In the genomic region with DNA sequence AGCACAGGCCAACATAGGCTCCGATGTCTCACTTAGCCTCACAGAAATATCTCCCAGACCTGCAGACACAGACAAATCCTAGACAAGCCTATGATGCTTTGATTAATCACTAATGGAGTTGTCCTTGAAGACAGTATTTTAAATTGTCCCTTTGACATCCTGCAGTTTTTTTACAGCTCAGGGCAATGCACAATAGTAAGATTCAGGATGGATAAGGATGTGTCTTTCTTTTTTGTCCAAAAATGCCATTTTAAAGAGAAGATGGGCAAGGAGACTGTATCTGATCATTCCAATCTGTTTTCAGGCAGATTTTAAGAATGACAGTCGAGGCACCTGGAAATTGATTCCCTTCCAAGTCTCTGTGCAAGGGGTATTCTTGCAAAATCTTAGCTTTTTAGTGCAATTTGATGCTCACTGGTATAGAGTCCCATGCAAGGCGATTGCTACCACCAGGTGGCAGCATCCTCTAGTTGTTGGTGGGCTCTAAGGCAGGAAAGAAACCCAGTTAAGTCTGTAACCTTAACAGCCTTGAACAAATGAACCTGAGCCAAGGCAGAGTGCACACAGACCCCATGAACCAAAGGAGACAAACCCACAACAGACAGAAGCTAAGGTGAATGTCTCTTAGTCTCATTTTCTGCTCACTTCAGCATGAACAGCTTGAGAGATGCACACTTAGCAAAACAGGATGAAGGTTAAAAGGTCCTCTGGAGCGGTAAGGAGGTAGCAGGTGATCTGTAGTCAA, we compare ENCODE assay signal across 8 cellular contexts. TPM values are rescaled to one million over a fixed set of nuclear protein-coding genes. Genes with fewer than 3 reads are reported as not detected.
DNase-seq lines count a peak whose midpoint lies in the region; ATAC-seq, FAIRE-seq and TF ChIP-seq lines count a peak whose summit lies in the region.

No MANE protein-coding gene starts in this region.

- DNase-seq in AG20443 (ENCODE audit: low spot score) (peak; percentile 78), GM19239 (ENCODE audit: insufficient read length, low spot score) (peak; percentile 53), Kasumi-1 (lab: John Stamatoyannopoulos, UW) (peak; percentile 29 to 31), RPMI8226 (peak; percentile 73), foreskin keratinocyte (peak; percentile 12 to 39), osteoblast (ENCODE audit: insufficient read length, low spot score, missing footprints) (peak; percentile 61)

- H3K4me3 Mint-ChIP-seq in activated T-helper 17 cell treated with anti-CD3 and anti-CD28 coated beads, Interleukin-2, amount 50 U/mL, for 72 hours, result no peak overlapping the region

- H4K20me1 ChIP-seq in osteoblast (ENCODE audit: insufficient read depth, low read length), result peaks cover 7% of the 10 kb centered on the region

- no peaks in the 10 kb centered on the region for H3K4me1 Mint-ChIP-seq in activated T-helper 17 cell treated with anti-CD3 and anti-CD28 coated beads, Interleukin-2, amount 50 U/mL, for 72 hours

- H3K36me3 Mint-ChIP-seq in activated T-helper 17 cell treated with anti-CD3 and anti-CD28 coated beads, Interleukin-2, amount 50 U/mL, for 72 hours (ENCODE audit: low read depth), result no peaks in the 10 kb centered on the region

- no peak overlapping the region for H2AFZ ChIP-seq in osteoblast (ENCODE audit: low read length)

- no peaks in the 10 kb centered on the region for H3K79me2 ChIP-seq in osteoblast (ENCODE audit: insufficient read depth, low read length)

- no peak overlapping the region for H3K27ac Mint-ChIP-seq in activated T-helper 17 cell treated with anti-CD3 and anti-CD28 coated beads, Interleukin-2, amount 50 U/mL, for 72 hours

- peak; percentile 86 for ATAC-seq in activated T-helper 17 cell treated with anti-CD3 and anti-CD28 coated beads, Interleukin-2, amount 50 U/mL, for 72 hours (replicated peaks)
- peak; percentile 87 for ATAC-seq in foreskin keratinocyte

- H3K36me3 ChIP-seq in osteoblast (ENCODE audit: insufficient read depth, low read length) (no peaks in the 10 kb centered on the region), thymus (ENCODE audit: control insufficient read depth, insufficient read depth) (no peaks in the 10 kb centered on the region)

- no peaks in the 10 kb centered on the region for H3K27me3 Mint-ChIP-seq in activated T-helper 17 cell treated with anti-CD3 and anti-CD28 coated beads, Interleukin-2, amount 50 U/mL, for 72 hours

- H3K27ac ChIP-seq in foreskin keratinocyte (no peak overlapping the region), osteoblast (ENCODE audit: low read depth, low read length) (no peak overlapping the region), thymus (ENCODE audit: low read depth) (peak overlapping the region; percentile 62)

- H3K4me3 ChIP-seq in osteoblast (ENCODE audit: insufficient read depth, low read length) (no peak overlapping the region), thymus (ENCODE audit: low read length) (no peak overlapping the region)

- H3K4me1 ChIP-seq in foreskin keratinocyte (no peaks in the 10 kb centered on the region), osteoblast (ENCODE audit: insufficient read depth, low read length) (no peaks in the 10 kb centered on the region), thymus (ENCODE audit: control insufficient read depth, insufficient read depth, low read length) (no peaks in the 10 kb centered on the region)

- peak; percentile 91 for FAIRE-seq in GM19239 (lab: Jason Lieb, UNC)

- peak; percentile 84 for TF ChIP-seq CTCF in foreskin keratinocyte (conservative IDR thresholded peaks at IDR 0.05)
- TF ChIP-seq CTCF in osteoblast (IDR thresholded peaks at IDR 0.05; ENCODE audit: extremely low read depth, low read depth, low read length), result peak; percentile 94

- H3K27me3 ChIP-seq in foreskin keratinocyte (no peaks in the 10 kb centered on the region), osteoblast (ENCODE audit: insufficient read depth, low read length) (no peaks in the 10 kb centered on the region), thymus (ENCODE audit: control insufficient read depth, insufficient read depth) (no peaks in the 10 kb centered on the region)

- no peaks in the 10 kb centered on the region for H3K9me3 Mint-ChIP-seq in activated T-helper 17 cell treated with anti-CD3 and anti-CD28 coated beads, Interleukin-2, amount 50 U/mL, for 72 hours

- WGBS in thymus, result 45% methylated on average over 4 of the region's 4 CpGs

- H3K9me3 ChIP-seq in osteoblast (ENCODE audit: low read depth, low read length) (no peaks in the 10 kb centered on the region), thymus (ENCODE audit: control insufficient read depth) (no peaks in the 10 kb centered on the region)

- H3K4me2 ChIP-seq in osteoblast (ENCODE audit: insufficient read depth, low read length), result no peak overlapping the region

RNA-seq across cellular contexts. Expression of a gene that starts 51.2 kb away (rescaled TPM):
- under 1 TPM; 0.77 to 0.93 TPM for total RNA-seq in activated T-helper 17 cell treated with anti-CD3 and anti-CD28 coated beads, Interleukin-2, amount 50 U/mL, for 72 hours
- total RNA-seq in foreskin keratinocyte (0.25 and 0.27 TPM in 2 replicates), osteoblast (2.1 and 2.5 TPM in 2 replicates)
- polyA plus RNA-seq in foreskin keratinocyte (0.03 and 0.06 TPM in 2 replicates), thymus (0.37 TPM)

Comparison
In these comparisons a context has a peak if more than half of its experiments do, and no peak if none do; other contexts are left out.
1. DNase-seq: peak in every context shown above with its lines; median percentile 78 in AG20443; 73 in RPMI8226; 61 in osteoblast; 53 in GM19239; 30 in Kasumi-1; 26 in foreskin keratinocyte.